Comparison of ENCODE assay signal across 8 cellular contexts in genomic region chr10:74977913-74978847, GRCh38.
DNase-seq lines count a peak whose midpoint lies in the region; ATAC-seq and TF ChIP-seq lines count a peak whose summit lies in the region.

No MANE protein-coding gene starts in this region.

- ATAC-seq in HG02852 (IDR thresholded peaks at IDR 0.05; ENCODE audit: unreplicated experiment) (peak; percentile 87), left lobe of liver (no peak)

- H3K27me3 ChIP-seq in OCI-LY3 (ENCODE audit: low read depth, low read length), result no peaks in the 10 kb centered on the region
- no peaks in the 10 kb centered on the region for H3K27me3 ChIP-seq in colonic mucosa

- no peaks in the 10 kb centered on the region for H3K27me3 Mint-ChIP-seq in activated CD4-positive, alpha-beta T cell treated with anti-CD3 and anti-CD28 coated beads, Interleukin-2, amount 10 ng/mL, durations not matched to agents 7 days and 5 days

- no peaks in the 10 kb centered on the region for H3K36me3 ChIP-seq in OCI-LY3 (replicated peaks; ENCODE audit: low read depth, low read length)
- H3K36me3 ChIP-seq in colonic mucosa, result no peaks in the 10 kb centered on the region

- H3K27ac Mint-ChIP-seq in activated CD4-positive, alpha-beta T cell treated with anti-CD3 and anti-CD28 coated beads, Interleukin-2, amount 10 ng/mL, durations not matched to agents 7 days and 5 days, result peak overlapping the region; percentile 65

- peak overlapping the region; percentile 60 for H3K4me3 ChIP-seq in OCI-LY3 (ENCODE audit: low read length)
- H3K4me3 ChIP-seq in colonic mucosa, result no peak overlapping the region

- intact Hi-C loops in colonic mucosa (cut with DNase I), result no loop called here

- DNase-seq in activated CD4-positive, alpha-beta T cell treated with anti-CD3 and anti-CD28 coated beads, Interleukin-2, amount 10 ng/mL, durations not matched to agents 7 days and 5 days, result peak; percentile 75
- DNase-seq in activated CD4-positive, alpha-beta T cell treated with anti-CD3 and anti-CD28 coated beads for 4 hours, result no peak
- DNase-seq in stimulated activated CD8-positive, alpha-beta memory T cell treated with anti-CD3 and anti-CD28 coated beads, Interleukin-4, amount 100 ng/mL, for 48 hours, result peak; percentile 51
- DNase-seq in kidney glomerular epithelial cell (lab: John Stamatoyannopoulos, UW), result no peak
- no peak for DNase-seq in left lobe of liver (ENCODE audit: low spot score)
- no peak for DNase-seq in colonic mucosa

- no peak overlapping the region for H2AFZ ChIP-seq in OCI-LY3 (ENCODE audit: low read depth, low read length)

- peaks cover 55% of the 10 kb centered on the region for H3K36me3 Mint-ChIP-seq in activated CD4-positive, alpha-beta T cell treated with anti-CD3 and anti-CD28 coated beads, Interleukin-2, amount 10 ng/mL, durations not matched to agents 7 days and 5 days (ENCODE audit: low read depth)

- peak overlapping the region; percentile 62 for H3K27ac ChIP-seq in OCI-LY3 (ENCODE audit: low read length)
- no peak overlapping the region for H3K27ac ChIP-seq in colonic mucosa

- peak overlapping the region; percentile 32 for H3K4me3 Mint-ChIP-seq in activated CD4-positive, alpha-beta T cell treated with anti-CD3 and anti-CD28 coated beads, Interleukin-2, amount 10 ng/mL, durations not matched to agents 7 days and 5 days

- POLR2A ChIA-PET in activated CD4-positive, alpha-beta T cell treated with anti-CD3 and anti-CD28 coated beads, Interleukin-2, amount 10 ng/mL, durations not matched to agents 7 days and 5 days (lab: Charles Lee), result no interaction called here

- CTCF ChIA-PET in activated CD4-positive, alpha-beta T cell treated with anti-CD3 and anti-CD28 coated beads, Interleukin-2, amount 10 ng/mL, durations not matched to agents 7 days and 5 days (lab: Charles Lee), result interaction anchor here (0.5 to 4.6 kb wide), 2 partner anchors 12 to 282 kb away, joined by 5 to 14 read pairs; no protein-coding TSS in a partner anchor

- H3K4me1 Mint-ChIP-seq in activated CD4-positive, alpha-beta T cell treated with anti-CD3 and anti-CD28 coated beads, Interleukin-2, amount 10 ng/mL, durations not matched to agents 7 days and 5 days, result peaks cover 27% of the 10 kb centered on the region

- H3K4me2 ChIP-seq in OCI-LY3 (ENCODE audit: low read length), result peak overlapping the region; percentile 77

- H3K9ac ChIP-seq in OCI-LY3 (ENCODE audit: low read length) (peak overlapping the region; percentile 34; the same call in 1 of the 2 replicates), colonic mucosa (ENCODE audit: low read depth in 2 of 2, low read length in 2 of 2) (no peak overlapping the region)

- H3K4me1 ChIP-seq in OCI-LY3 (ENCODE audit: low read length) (peaks cover 55% of the 10 kb centered on the region), colonic mucosa (no peaks in the 10 kb centered on the region)

- H4K20me1 ChIP-seq in OCI-LY3 (ENCODE audit: insufficient read depth, low read length), result no peaks in the 10 kb centered on the region

- H3K9me3 ChIP-seq in OCI-LY3 (ENCODE audit: insufficient read depth, low read length), result no peaks in the 10 kb centered on the region
- no peaks in the 10 kb centered on the region for H3K9me3 ChIP-seq in colonic mucosa

- H3K9me3 Mint-ChIP-seq in activated CD4-positive, alpha-beta T cell treated with anti-CD3 and anti-CD28 coated beads, Interleukin-2, amount 10 ng/mL, durations not matched to agents 7 days and 5 days, result no peaks in the 10 kb centered on the region

- no peak for TF ChIP-seq CTCF in OCI-LY3 (IDR thresholded peaks at IDR 0.05; ENCODE audit: low read depth, low read length)
- no peak for TF ChIP-seq CTCF in colonic mucosa (IDR thresholded peaks at IDR 0.05)

- H3K79me2 ChIP-seq in OCI-LY3 (ENCODE audit: low read length), result no peaks in the 10 kb centered on the region

Comparison
In these comparisons a context has a peak if more than half of its experiments do, and no peak if none do; other contexts are left out.
1. DNase-seq: peak in activated CD4-positive, alpha-beta T cell treated with anti-CD3 and anti-CD28 coated beads, Interleukin-2, amount 10 ng/mL, durations not matched to agents 7 days and 5 days (single experiment) and stimulated activated CD8-positive, alpha-beta memory T cell treated with anti-CD3 and anti-CD28 coated beads, Interleukin-4, amount 100 ng/mL, for 48 hours (single experiment); none in activated CD4-positive, alpha-beta T cell treated with anti-CD3 and anti-CD28 coated beads for 4 hours (0 of 2), kidney glomerular epithelial cell (single experiment), left lobe of liver (single experiment) and colonic mucosa (single experiment).